ENCODE assay signal across 17 cellular contexts in genomic region chr3:52248165-52248541, GRCh38. TPM values are rescaled to one million over a fixed set of nuclear protein-coding genes. Genes with fewer than 3 reads are reported as not detected.
A peak's percentile ranks its signal among the peaks of the same experiment; 100 is the strongest.
DNase-seq lines count a peak whose midpoint lies in the region; ATAC-seq and TF ChIP-seq lines count a peak whose summit lies in the region.
"Had no signal": no experiment of that assay in that cellular context is flagged by ENCODE, and none has a peak within 500 bp of the region (broad histone marks: within the 10 kb centered on the region; RNA-seq: fewer than 3 reads in every experiment).

No MANE protein-coding gene starts in this region.

- H3K27me3 Mint-ChIP-seq in HFFc6 (ENCODE audit: insufficient read depth) (peaks cover 7% of the 10 kb centered on the region), neural crest cell (ENCODE audit: low read depth) (peaks cover 48% of the 10 kb centered on the region)
- H3K27me3 Mint-ChIP-seq in activated naive CD8-positive, alpha-beta T cell treated with anti-CD3 and anti-CD28 coated beads, Interleukin-2, amount 50 U/mL, for 24 hours, result peaks cover under 1% of the 10 kb centered on the region

- H3K36me3 Mint-ChIP-seq in HFFc6 (ENCODE audit: low read depth) (peaks cover 13% of the 10 kb centered on the region; the same call in 1 of the 2 replicates), neural crest cell (ENCODE audit: low read depth) (peaks cover 8% of the 10 kb centered on the region)
- peaks cover 46% of the 10 kb centered on the region for H3K36me3 Mint-ChIP-seq in activated naive CD8-positive, alpha-beta T cell treated with anti-CD3 and anti-CD28 coated beads, Interleukin-2, amount 50 U/mL, for 24 hours (ENCODE audit: low read depth)

- H3K27ac Mint-ChIP-seq in HFFc6 (no peak overlapping the region; the same call in 1 of the 2 replicates), neural crest cell (ENCODE audit: unreplicated experiment) (no peak overlapping the region)
- peak overlapping the region; percentile 83 for H3K27ac Mint-ChIP-seq in activated naive CD8-positive, alpha-beta T cell treated with anti-CD3 and anti-CD28 coated beads, Interleukin-2, amount 50 U/mL, for 24 hours
- H3K27ac Mint-ChIP-seq: nephron progenitor cell had no signal

- ATAC-seq in activated naive CD8-positive, alpha-beta T cell treated with anti-CD3 and anti-CD28 coated beads, Interleukin-2, amount 50 U/mL, for 24 hours, result no peak
- no peak for ATAC-seq in HG03342 (IDR thresholded peaks at IDR 0.05; ENCODE audit: unreplicated experiment)
- ATAC-seq: PC-3, sciatic nerve had no signal

- peak overlapping the region; percentile 4; the same call in 1 of the 2 replicates for H3K4me3 Mint-ChIP-seq in HFFc6
- peak overlapping the region; percentile 86 for H3K4me3 Mint-ChIP-seq in activated naive CD8-positive, alpha-beta T cell treated with anti-CD3 and anti-CD28 coated beads, Interleukin-2, amount 50 U/mL, for 24 hours
- peak overlapping the region; percentile 67 for H3K4me3 Mint-ChIP-seq in neural crest cell
- H3K4me3 Mint-ChIP-seq: nephron progenitor cell had no signal

- peak; percentile 27 for DNase-seq in activated CD4-positive, CD25-positive, alpha-beta regulatory T cell treated with anti-CD3 and anti-CD28 coated beads, Interleukin-2, amount 50 U/mL, for 72 hours
- DNase-seq in activated CD4-positive, CD25-positive, alpha-beta regulatory T cell (lab: John Stamatoyannopoulos, UW), result no peak
- DNase-seq in HFFc6 (no peak), neural crest cell (ENCODE audit: low read depth, low spot score) (no peak), NCI-H1930 (lab: John Stamatoyannopoulos, UW) (no peak), DMS53 (lab: John Stamatoyannopoulos, UW) (no peak)
- DNase-seq in activated naive CD8-positive, alpha-beta T cell treated with anti-CD3 and anti-CD28 coated beads, Interleukin-2, amount 50 U/mL, for 24 hours, result no peak
- DNase-seq: amniotic stem cell; left ventricle myocardium inferior; MV-4-11; NCI-H446; nephron progenitor cell; PC-3; stimulated activated CD4-positive, alpha-beta T cell treated with anti-CD3 and anti-CD28 coated beads, Interleukin-4, amount 100 ng/mL, for 4 hours; stimulated activated naive CD4-positive, alpha-beta T cell treated with Interleukin-2 at 50 U/mL for 16 hours had no signal

- TF ChIP-seq CTCF in HFFc6 (IDR thresholded peaks at IDR 0.05) (no peak), neural crest cell (conservative IDR thresholded peaks at IDR 0.05) (no peak)

- H3K9me3 Mint-ChIP-seq in HFFc6 (no peaks in the 10 kb centered on the region), neural crest cell (peaks cover 2% of the 10 kb centered on the region)
- H3K9me3 Mint-ChIP-seq in activated naive CD8-positive, alpha-beta T cell treated with anti-CD3 and anti-CD28 coated beads, Interleukin-2, amount 50 U/mL, for 24 hours, result peaks cover 4% of the 10 kb centered on the region

- H3K4me1 Mint-ChIP-seq in HFFc6 (ENCODE audit: low read depth) (peaks cover 35% of the 10 kb centered on the region), neural crest cell (peaks cover 4% of the 10 kb centered on the region)
- peaks cover 80% of the 10 kb centered on the region for H3K4me1 Mint-ChIP-seq in activated naive CD8-positive, alpha-beta T cell treated with anti-CD3 and anti-CD28 coated beads, Interleukin-2, amount 50 U/mL, for 24 hours

RNA-seq across cellular contexts. Expression of gene PPM1M, which starts 2.6 kb away (rescaled TPM):
- total RNA-seq in HFFc6 (2021; fragmentation: NEBNext Ultra II Directional; extraction: Animal tissue kit (Norgen Biotek cat#: 25700)), result 10 to 100 TPM; 20.8 to 23.4 (median 20.9) TPM
- total RNA-seq in neural crest cell, result 4.3 and 4.4 TPM in 2 replicates

RNA-seq across cellular contexts. Expression of gene TWF2, which starts 9.2 kb away (rescaled TPM):
- total RNA-seq in HFFc6 (2021; fragmentation: NEBNext Ultra II Directional; extraction: Animal tissue kit (Norgen Biotek cat#: 25700)), result 10 to 100 TPM; 73.9 to 83.0 (median 80.7) TPM
- 30.7 and 31.7 TPM in 2 replicates for total RNA-seq in neural crest cell

RNA-seq across cellular contexts. Expression of gene TLR9, which starts 22.7 kb away (rescaled TPM):
- not detected for total RNA-seq in HFFc6 (2021; fragmentation: NEBNext Ultra II Directional; extraction: Animal tissue kit (Norgen Biotek cat#: 25700))
- 0.16 TPM in 1 of 2 replicates, not detected in the other for total RNA-seq in neural crest cell
- total RNA-seq: PC-3 had no signal

RNA-seq across cellular contexts. Expression of gene WDR82, which starts 30.3 kb away (rescaled TPM):
- total RNA-seq in HFFc6 (2021; fragmentation: NEBNext Ultra II Directional; extraction: Animal tissue kit (Norgen Biotek cat#: 25700)), result 10 to 100 TPM; 55.2 to 62.0 (median 58.6) TPM
- total RNA-seq in neural crest cell, result 114 and 119 TPM in 2 replicates

RNA-seq across cellular contexts. Expression of gene GLYCTK, which starts 39.5 kb away (rescaled TPM):
- 1 to 10 TPM; 7.0 to 9.9 (median 8.7) TPM for total RNA-seq in HFFc6 (2021; fragmentation: NEBNext Ultra II Directional; extraction: Animal tissue kit (Norgen Biotek cat#: 25700))
- total RNA-seq in neural crest cell, result 6.1 and 9.7 TPM in 2 replicates

Comparison
In these comparisons a context has a peak if more than half of its experiments do, and no peak if none do; other contexts are left out.
1. H3K4me3 Mint-ChIP-seq: peak in every context shown above with its lines; median percentile 86 in activated naive CD8-positive, alpha-beta T cell treated with anti-CD3 and anti-CD28 coated beads, Interleukin-2, amount 50 U/mL, for 24 hours; 67 in neural crest cell; 4 in HFFc6.